11 cellular contexts compared by ENCODE assay signal in genomic region chr11:115623021-115623451, GRCh38.
DNase-seq lines count a peak whose midpoint lies in the region; ATAC-seq and TF ChIP-seq lines count a peak whose summit lies in the region.
"Had no signal": no experiment of that assay in that cellular context is flagged by ENCODE, and none has a peak within 500 bp of the region (broad histone marks: within the 10 kb centered on the region; RNA-seq: fewer than 3 reads in every experiment).

No MANE protein-coding gene starts in this region.

- TF ChIP-seq RAD21 in SK-N-SH (IDR thresholded peaks at IDR 0.05; ENCODE audit: low read length), result no peak

- CTCF ChIA-PET in SK-N-SH (lab: Yijun Ruan, JAX), result interaction anchor here (1.0 to 1.2 kb wide), 2 partner anchors 9 to 20 kb away, joined by 3 to 4 read pairs; no protein-coding TSS in a partner anchor

- no peaks in the 10 kb centered on the region for H3F3A ChIP-seq in SK-N-SH (replicated peaks; ENCODE audit: insufficient read depth)
- H3F3A ChIP-seq in neural progenitor cell (ENCODE audit: low read depth), result peaks cover 22% of the 10 kb centered on the region

- no peak overlapping the region for H3K9ac ChIP-seq in SK-N-SH
- H3K9ac ChIP-seq in neural progenitor cell, result no peak overlapping the region

- 13% methylated on average over 7 of the region's 9 CpGs for WGBS in SK-N-SH (ENCODE audit: low lambda C conversion rate)

- peak in 1 of 2 experiments; percentile 72; a peak in 1 of 4 replicates for TF ChIP-seq EP300 in SK-N-SH (IDR thresholded peaks at IDR 0.05; ENCODE audit: borderline replicate concordance in 1 of 2, low read depth in 1 of 2, low read length in 1 of 2)

- H4K20me1 ChIP-seq in SK-N-SH (ENCODE audit: insufficient read depth) (no peaks in the 10 kb centered on the region), neural progenitor cell (ENCODE audit: low read depth) (no peaks in the 10 kb centered on the region)

- H3K9me3 ChIP-seq in SK-N-SH (no peaks in the 10 kb centered on the region), neural progenitor cell (ENCODE audit: low read depth) (no peaks in the 10 kb centered on the region)
- H3K9me3 ChIP-seq: BE2C had no signal

- no peak overlapping the region for H3K27ac ChIP-seq in SK-N-SH (ENCODE audit: low read depth in 2 of 2, low read length in 1 of 2)
- H3K27ac ChIP-seq in neural progenitor cell, result no peak overlapping the region

- TF ChIP-seq CTCF in SK-N-SH (IDR thresholded peaks at IDR 0.05), result no peak
- TF ChIP-seq CTCF in foreskin fibroblast (IDR thresholded peaks at IDR 0.05; ENCODE audit: low read depth, low read length), result no peak
- no peak for TF ChIP-seq CTCF in neural progenitor cell (IDR thresholded peaks at IDR 0.05)

- POLR2A ChIA-PET in SK-N-SH (lab: Yijun Ruan, JAX), result no interaction called here

- H2AFZ ChIP-seq in SK-N-SH (ENCODE audit: low read depth), result no peak overlapping the region
- no peak overlapping the region for H2AFZ ChIP-seq in neural progenitor cell (replicated peaks)

- no peaks in the 10 kb centered on the region for H3K9me2 ChIP-seq in SK-N-SH

- H3K27me3 ChIP-seq in SK-N-SH (ENCODE audit: insufficient read depth) (no peaks in the 10 kb centered on the region), neural progenitor cell (no peaks in the 10 kb centered on the region)
- H3K27me3 ChIP-seq: BE2C had no signal

- peaks cover 12% of the 10 kb centered on the region for H3K27me3 Mint-ChIP-seq in neural progenitor cell (ENCODE audit: insufficient read depth, low read depth)

- no peak overlapping the region for H3K4me3 Mint-ChIP-seq in neural progenitor cell
- H3K4me3 Mint-ChIP-seq: activated naive CD4-positive, alpha-beta T cell treated with anti-CD3 and anti-CD28 coated beads for 36 hours; memory B cell had no signal

- no peak overlapping the region for H3K27ac Mint-ChIP-seq in neural progenitor cell
- H3K27ac Mint-ChIP-seq: activated naive CD4-positive, alpha-beta T cell treated with anti-CD3 and anti-CD28 coated beads for 36 hours; memory B cell had no signal

- H3K4me3 ChIP-seq in SK-N-SH (ENCODE audit: low read depth in 2 of 2, low read length in 1 of 2), result no peak overlapping the region
- H3K4me3 ChIP-seq in foreskin fibroblast (ENCODE audit: low read depth in 1 of 2, low read length in 2 of 2), result no peak overlapping the region
- no peak overlapping the region for H3K4me3 ChIP-seq in neural progenitor cell

- H3K36me3 ChIP-seq in SK-N-SH (replicated peaks in 1 of 2; ENCODE audit: control insufficient read depth in 1 of 2, insufficient read depth in 2 of 2, low read length in 1 of 2) (no peaks in the 10 kb centered on the region), neural progenitor cell (no peaks in the 10 kb centered on the region)
- H3K36me3 ChIP-seq: BE2C had no signal

- peaks cover 57% of the 10 kb centered on the region for H3K4me1 Mint-ChIP-seq in neural progenitor cell
- H3K4me1 Mint-ChIP-seq: memory B cell had no signal

- H3K4me2 ChIP-seq in SK-N-SH (peak overlapping the region; percentile 26; the same call in 1 of the 2 replicates), neural progenitor cell (no peak overlapping the region)

- H3K4me1 ChIP-seq in SK-N-SH (ENCODE audit: control insufficient read depth in 1 of 2, insufficient read depth in 2 of 2, low read depth in 1 of 2, low read length in 1 of 2) (peaks cover 0 to 5% of the 10 kb centered on the region in 2 experiments; a peak in 1 of 4 replicates), neural progenitor cell (peaks cover 30% of the 10 kb centered on the region)
- H3K4me1 ChIP-seq: BE2C had no signal

- H3K79me2 ChIP-seq in SK-N-SH (ENCODE audit: insufficient read depth) (no peaks in the 10 kb centered on the region), neural progenitor cell (ENCODE audit: low read depth) (no peaks in the 10 kb centered on the region)

- H3K9me3 Mint-ChIP-seq in neural progenitor cell, result no peaks in the 10 kb centered on the region
- H3K9me3 Mint-ChIP-seq: activated naive CD4-positive, alpha-beta T cell treated with anti-CD3 and anti-CD28 coated beads for 36 hours; memory B cell had no signal

- DNase-seq in AG08395 (ENCODE audit: low spot score), result peak; percentile 96
- no peak for DNase-seq in SK-N-SH
- peak; percentile 92 to 96 for DNase-seq in foreskin fibroblast
- peak; percentile 45 for DNase-seq in neural progenitor cell (ENCODE audit: low spot score)
- no peak for DNase-seq in NCI-H1417 treated with DMSO at 0.1 percent for 48 hours (lab: John Stamatoyannopoulos, UW)
- no peak for DNase-seq in NCI-H2171 treated with DMSO at 0.1 percent for 48 hours (lab: John Stamatoyannopoulos, UW)
- DNase-seq: activated naive CD4-positive, alpha-beta T cell treated with anti-CD3 and anti-CD28 coated beads for 36 hours; BE2C had no signal

- H3K36me3 Mint-ChIP-seq in neural progenitor cell, result no peaks in the 10 kb centered on the region
- H3K36me3 Mint-ChIP-seq: memory B cell had no signal

- ATAC-seq in HG03571 (IDR thresholded peaks at IDR 0.05; ENCODE audit: unreplicated experiment), result no peak
- no peak for ATAC-seq in HG03565 (IDR thresholded peaks at IDR 0.05; ENCODE audit: unreplicated experiment)

TF ChIP-seq in SK-N-SH, 30 proteins besides CTCF, POLR2A, EP300 and RAD21 (continues in another document):
- peak; percentile 93 for TF ChIP-seq MAX (IDR thresholded peaks at IDR 0.05; ENCODE audit: low read depth)
- TF ChIP-seq ZBTB33 (IDR thresholded peaks at IDR 0.05; ENCODE audit: borderline replicate concordance, low read depth), result no peak
- TF ChIP-seq JUND (IDR thresholded peaks at IDR 0.05), result peak; percentile 75
- peak; percentile 93 for TF ChIP-seq NFIC (IDR thresholded peaks at IDR 0.05; ENCODE audit: borderline replicate concordance)
- peak; percentile 57; the same call in 1 of the 2 replicates for TF ChIP-seq TEAD4 (IDR thresholded peaks at IDR 0.05; ENCODE audit: borderline replicate concordance, insufficient read depth)
- no peak for TF ChIP-seq GATA2 (CRISPR knock-in tag; IDR thresholded peaks at IDR 0.05)
- no peak for TF ChIP-seq ELF1 (IDR thresholded peaks at IDR 0.05)
- peak; percentile 49 for TF ChIP-seq PBX3 (IDR thresholded peaks at IDR 0.05)
- no peak for TF ChIP-seq SIN3A (IDR thresholded peaks at IDR 0.05; ENCODE audit: borderline replicate concordance, low read depth, low read length)
- TF ChIP-seq USF1 (IDR thresholded peaks at IDR 0.05; ENCODE audit: borderline replicate concordance, low read depth), result no peak
- peak; percentile 80 for TF ChIP-seq FOSL2 (IDR thresholded peaks at IDR 0.05; ENCODE audit: borderline replicate concordance, low read depth)
- TF ChIP-seq EZH2phosphoT487 (IDR thresholded peaks at IDR 0.05; ENCODE audit: borderline replicate concordance, low read depth), result no peak
- TF ChIP-seq FOXM1 (IDR thresholded peaks at IDR 0.05; ENCODE audit: low read depth), result no peak
- TF ChIP-seq YY1 (IDR thresholded peaks at IDR 0.05; ENCODE audit: low read depth), result no peak

Comparison
In these comparisons a context has a peak if more than half of its experiments do, and no peak if none do; other contexts are left out.
1. DNase-seq: peak in AG08395 (single experiment), foreskin fibroblast (2 of 2) and neural progenitor cell (single experiment); none in SK-N-SH (single experiment), NCI-H1417 treated with DMSO at 0.1 percent for 48 hours (single experiment) and NCI-H2171 treated with DMSO at 0.1 percent for 48 hours (single experiment).